In the genomic region with DNA sequence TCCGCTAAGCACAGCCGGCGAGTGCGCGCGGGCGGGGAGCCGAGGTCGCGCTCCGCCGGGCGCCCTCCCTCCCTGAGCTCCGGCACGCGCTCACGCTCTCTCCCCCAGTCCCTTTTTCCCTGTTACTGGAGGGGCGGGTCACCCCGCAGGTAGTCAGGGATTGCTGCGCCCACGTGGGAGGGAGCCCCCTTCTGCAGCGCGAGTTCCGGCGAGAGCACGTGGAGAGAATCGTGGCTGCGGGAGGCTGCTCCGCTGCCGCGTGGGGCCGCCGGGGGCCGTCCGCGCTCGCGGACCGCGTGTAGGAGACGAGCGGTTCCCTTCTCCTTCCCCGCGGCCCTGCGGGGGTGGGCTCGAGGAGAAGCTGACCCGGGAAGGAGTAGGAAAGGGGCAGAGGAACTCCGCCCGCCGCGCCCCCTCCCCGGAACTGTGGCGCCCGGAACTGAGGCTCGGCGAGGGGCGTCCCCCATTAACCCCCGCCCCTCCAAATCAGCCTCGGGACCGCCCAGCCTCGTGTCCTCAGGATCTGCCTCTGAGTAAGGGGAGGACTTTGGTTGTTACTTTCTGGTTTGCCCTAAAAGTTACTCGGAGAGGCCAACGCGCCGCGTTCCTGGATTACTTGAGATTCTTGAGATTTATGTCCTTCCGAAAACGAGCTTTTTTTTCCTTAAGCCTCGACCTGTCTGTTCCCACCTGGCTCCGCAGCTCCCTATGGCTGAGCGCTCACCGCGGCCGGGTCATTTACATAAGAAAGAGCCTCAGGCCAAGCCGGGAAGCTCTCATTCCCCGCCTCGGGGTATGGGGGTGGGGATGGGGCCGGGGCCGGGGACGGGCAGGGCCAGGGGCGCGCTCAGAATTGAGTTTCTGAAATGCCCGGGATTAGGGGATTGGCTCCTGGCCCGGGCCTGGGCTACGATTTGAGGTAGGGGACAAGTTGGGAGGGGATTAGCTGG, we compare ENCODE assay signal across 1 cellular context.
A peak's percentile ranks its signal among the peaks of the same experiment; 100 is the strongest.
TF ChIP-seq lines count a peak whose summit lies in the region.

No MANE protein-coding gene starts in this region.

TF ChIP-seq in K562, 482 proteins besides CTCF, POLR2A, EP300 and RAD21 (continued from another document and continues in another):
- TF ChIP-seq FOXP1 (CRISPR knock-in tag; IDR thresholded peaks at IDR 0.05) = 0 out of 2 replicates have a peak, but pooled peaks have one; percentile 43
- TF ChIP-seq MXI1 (IDR thresholded peaks at IDR 0.05; ENCODE audit: low read depth, low read length) = peak; percentile 78
- no peak for TF ChIP-seq ZNF584 (CRISPR knock-in tag; IDR thresholded peaks at IDR 0.05; ENCODE audit: low read depth)
- no peak for TF ChIP-seq HOXB6 (CRISPR knock-in tag; IDR thresholded peaks at IDR 0.05; ENCODE audit: borderline replicate concordance)
- TF ChIP-seq, protein P1, sequence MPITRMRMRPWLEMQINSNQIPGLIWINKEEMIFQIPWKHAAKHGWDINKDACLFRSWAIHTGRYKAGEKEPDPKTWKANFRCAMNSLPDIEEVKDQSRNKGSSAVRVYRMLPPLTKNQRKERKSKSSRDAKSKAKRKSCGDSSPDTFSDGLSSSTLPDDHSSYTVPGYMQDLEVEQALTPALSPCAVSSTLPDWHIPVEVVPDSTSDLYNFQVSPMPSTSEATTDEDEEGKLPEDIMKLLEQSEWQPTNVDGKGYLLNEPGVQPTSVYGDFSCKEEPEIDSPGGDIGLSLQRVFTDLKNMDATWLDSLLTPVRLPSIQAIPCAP (CRISPR knock-in tag; IDR thresholded peaks at IDR 0.05; ENCODE audit: borderline replicate concordance) = no peak
- TF ChIP-seq CBX8 (IDR thresholded peaks at IDR 0.05; ENCODE audit: borderline replicate concordance, extremely low read depth, low read depth, low read length, poor library complexity, severe bottlenecking) = no peak
- no peak for TF ChIP-seq XRCC5 (IDR thresholded peaks at IDR 0.05; ENCODE audit: low read depth, low read length)
- no peak for TF ChIP-seq ZBTB5 (IDR thresholded peaks at IDR 0.05)
- no peak for TF ChIP-seq ZNF445 (CRISPR knock-in tag; IDR thresholded peaks at IDR 0.05; ENCODE audit: low read depth)
- TF ChIP-seq, protein P2, sequence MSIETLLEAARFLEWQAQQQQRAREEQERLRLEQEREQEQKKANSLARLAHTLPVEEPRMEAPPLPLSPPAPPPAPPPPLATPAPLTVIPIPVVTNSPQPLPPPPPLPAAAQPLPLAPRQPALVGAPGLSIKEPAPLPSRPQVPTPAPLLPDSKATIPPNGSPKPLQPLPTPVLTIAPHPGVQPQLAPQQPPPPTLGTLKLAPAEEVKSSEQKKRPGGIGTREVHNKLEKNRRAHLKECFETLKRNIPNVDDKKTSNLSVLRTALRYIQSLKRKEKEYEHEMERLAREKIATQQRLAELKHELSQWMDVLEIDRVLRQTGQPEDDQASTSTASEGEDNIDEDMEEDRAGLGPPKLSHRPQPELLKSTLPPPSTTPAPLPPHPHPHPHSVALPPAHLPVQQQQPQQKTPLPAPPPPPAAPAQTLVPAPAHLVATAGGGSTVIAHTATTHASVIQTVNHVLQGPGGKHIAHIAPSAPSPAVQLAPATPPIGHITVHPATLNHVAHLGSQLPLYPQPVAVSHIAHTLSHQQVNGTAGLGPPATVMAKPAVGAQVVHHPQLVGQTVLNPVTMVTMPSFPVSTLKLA (conservative IDR thresholded peaks at IDR 0.05) = peak; percentile 98 to 99
- TF ChIP-seq DEAF1 (CRISPR knock-in tag; IDR thresholded peaks at IDR 0.05) = no peak
- no peak for TF ChIP-seq E4F1 (CRISPR knock-in tag; IDR thresholded peaks at IDR 0.05; ENCODE audit: borderline replicate concordance)
- peak in 1 of 2 experiments; percentile 13; a peak in 1 of 4 replicates for TF ChIP-seq KDM4B (IDR thresholded peaks at IDR 0.05; ENCODE audit: borderline replicate concordance in 2 of 2, low read depth in 1 of 2)
- no peak for TF ChIP-seq NBN (IDR thresholded peaks at IDR 0.05; ENCODE audit: low read depth)
- TF ChIP-seq YY1 (IDR thresholded peaks at IDR 0.05; ENCODE audit: borderline replicate concordance in 1 of 3, control insufficient read depth in 1 of 3, extremely low read depth in 1 of 3, insufficient read depth in 3 of 3, insufficient read length in 1 of 3, insufficient replicate concordance in 2 of 3, low read depth in 1 of 3, low read length in 2 of 3) = peak in 2 of 3 experiments; percentile 34 to 72
- TF ChIP-seq ATF3 (IDR thresholded peaks at IDR 0.05) = no peak
- TF ChIP-seq ATF3 (CRISPR knock-in tag; conservative IDR thresholded peaks at IDR 0.05) = no peak
- no peak for TF ChIP-seq STAG1 (CRISPR knock-in tag; IDR thresholded peaks at IDR 0.05; ENCODE audit: borderline replicate concordance)
- no peak for TF ChIP-seq ARID2 (IDR thresholded peaks at IDR 0.05)
- TF ChIP-seq SAFB2 (IDR thresholded peaks at IDR 0.05; ENCODE audit: borderline replicate concordance, low read depth, low read length, severe bottlenecking) = no peak
- TF ChIP-seq EHMT2 (IDR thresholded peaks at IDR 0.05) = no peak
- TF ChIP-seq ZNF41 (CRISPR knock-in tag; conservative IDR thresholded peaks at IDR 0.05) = no peak
- no peak for TF ChIP-seq FOXK1 (CRISPR knock-in tag; IDR thresholded peaks at IDR 0.05; ENCODE audit: borderline replicate concordance)
- no peak for TF ChIP-seq NCOA4 (IDR thresholded peaks at IDR 0.05; ENCODE audit: partially characterized antibody)
- no peak for TF ChIP-seq TCF7L2 (IDR thresholded peaks at IDR 0.05; ENCODE audit: low read depth, low read length)
- no peak for TF ChIP-seq ZMIZ1 (IDR thresholded peaks at IDR 0.05; ENCODE audit: low read depth in 2 of 2, low read length in 2 of 2)
- no peak for TF ChIP-seq SMAD1 (IDR thresholded peaks at IDR 0.05; ENCODE audit: low read depth, low read length, partially characterized antibody)
- TF ChIP-seq SETDB1 (IDR thresholded peaks at IDR 0.05; ENCODE audit: low read length) = no peak
- TF ChIP-seq, protein P3, sequence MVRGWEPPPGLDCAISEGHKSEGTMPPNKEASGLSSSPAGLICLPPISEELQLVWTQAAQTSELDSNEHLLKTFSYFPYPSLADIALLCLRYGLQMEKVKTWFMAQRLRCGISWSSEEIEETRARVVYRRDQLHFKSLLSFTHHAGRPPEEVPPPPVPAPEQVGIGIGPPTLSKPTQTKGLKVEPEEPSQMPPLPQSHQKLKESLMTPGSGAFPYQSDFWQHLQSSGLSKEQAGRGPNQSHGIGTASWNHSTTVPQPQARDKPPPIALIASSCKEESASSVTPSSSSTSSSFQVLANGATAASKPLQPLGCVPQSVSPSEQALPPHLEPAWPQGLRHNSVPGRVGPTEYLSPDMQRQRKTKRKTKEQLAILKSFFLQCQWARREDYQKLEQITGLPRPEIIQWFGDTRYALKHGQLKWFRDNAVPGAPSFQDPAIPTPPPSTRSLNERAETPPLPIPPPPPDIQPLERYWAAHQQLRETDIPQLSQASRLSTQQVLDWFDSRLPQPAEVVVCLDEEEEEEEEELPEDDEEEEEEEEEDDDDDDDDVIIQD (CRISPR knock-in tag; IDR thresholded peaks at IDR 0.05) = no peak
- TF ChIP-seq, protein P4, sequence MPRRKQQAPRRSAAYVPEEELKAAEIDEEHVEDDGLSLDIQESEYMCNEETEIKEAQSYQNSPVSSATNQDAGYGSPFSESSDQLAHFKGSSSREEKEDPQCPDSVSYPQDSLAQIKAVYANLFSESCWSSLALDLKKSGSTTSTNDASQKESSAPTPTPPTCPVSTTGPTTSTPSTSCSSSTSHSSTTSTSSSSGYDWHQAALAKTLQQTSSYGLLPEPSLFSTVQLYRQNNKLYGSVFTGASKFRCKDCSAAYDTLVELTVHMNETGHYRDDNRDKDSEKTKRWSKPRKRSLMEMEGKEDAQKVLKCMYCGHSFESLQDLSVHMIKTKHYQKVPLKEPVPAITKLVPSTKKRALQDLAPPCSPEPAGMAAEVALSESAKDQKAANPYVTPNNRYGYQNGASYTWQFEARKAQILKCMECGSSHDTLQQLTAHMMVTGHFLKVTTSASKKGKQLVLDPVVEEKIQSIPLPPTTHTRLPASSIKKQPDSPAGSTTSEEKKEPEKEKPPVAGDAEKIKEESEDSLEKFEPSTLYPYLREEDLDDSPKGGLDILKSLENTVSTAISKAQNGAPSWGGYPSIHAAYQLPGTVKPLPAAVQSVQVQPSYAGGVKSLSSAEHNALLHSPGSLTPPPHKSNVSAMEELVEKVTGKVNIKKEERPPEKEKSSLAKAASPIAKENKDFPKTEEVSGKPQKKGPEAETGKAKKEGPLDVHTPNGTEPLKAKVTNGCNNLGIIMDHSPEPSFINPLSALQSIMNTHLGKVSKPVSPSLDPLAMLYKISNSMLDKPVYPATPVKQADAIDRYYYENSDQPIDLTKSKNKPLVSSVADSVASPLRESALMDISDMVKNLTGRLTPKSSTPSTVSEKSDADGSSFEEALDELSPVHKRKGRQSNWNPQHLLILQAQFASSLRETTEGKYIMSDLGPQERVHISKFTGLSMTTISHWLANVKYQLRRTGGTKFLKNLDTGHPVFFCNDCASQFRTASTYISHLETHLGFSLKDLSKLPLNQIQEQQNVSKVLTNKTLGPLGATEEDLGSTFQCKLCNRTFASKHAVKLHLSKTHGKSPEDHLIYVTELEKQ (CRISPR knock-in tag; IDR thresholded peaks at IDR 0.05) = no peak
- TF ChIP-seq PURB (CRISPR knock-in tag; IDR thresholded peaks at IDR 0.05; ENCODE audit: low read depth) = no peak
- TF ChIP-seq NCOA6 (IDR thresholded peaks at IDR 0.05) = no peak
- TF ChIP-seq ZNF778 (CRISPR knock-in tag; IDR thresholded peaks at IDR 0.05) = no peak
- no peak for TF ChIP-seq ZNF197 (CRISPR knock-in tag; IDR thresholded peaks at IDR 0.05; ENCODE audit: low read depth)
- no peak for TF ChIP-seq ZNF668 (CRISPR knock-in tag; IDR thresholded peaks at IDR 0.05)
- no peak for TF ChIP-seq ZNF146 (CRISPR knock-in tag; IDR thresholded peaks at IDR 0.05; ENCODE audit: unreplicated experiment)
